17 cellular contexts compared by ENCODE assay signal in genomic region chr11:107996025-107996776, GRCh38. TPM values are rescaled to one million over a fixed set of nuclear protein-coding genes. Genes with fewer than 3 reads are reported as not detected.
DNase-seq lines count a peak whose midpoint lies in the region; ATAC-seq, FAIRE-seq and TF ChIP-seq lines count a peak whose summit lies in the region.
"Had no signal": no experiment of that assay in that cellular context is flagged by ENCODE, and none has a peak within 500 bp of the region (broad histone marks: within the 10 kb centered on the region; RNA-seq: fewer than 3 reads in every experiment).

No MANE protein-coding gene starts in this region.

- H3K27ac ChIP-seq in K562 (ENCODE audit: extremely low read depth, low read depth, low read length) (no peak overlapping the region), smooth muscle cell (ENCODE audit: low read depth) (no peak overlapping the region)
- H3K27ac ChIP-seq: 22Rv1, BLaER1 had no signal

- no peaks in the 10 kb centered on the region for H3K36me3 ChIP-seq in K562 (ENCODE audit: control insufficient read depth, insufficient read depth, low read length)
- no peaks in the 10 kb centered on the region for H3K36me3 ChIP-seq in smooth muscle cell (ENCODE audit: low read depth)
- H3K36me3 ChIP-seq: BLaER1 had no signal

- in situ Hi-C loops in K562 (cut with MboI): no loop called here

- H3F3A ChIP-seq in smooth muscle cell (ENCODE audit: low read depth): no peaks in the 10 kb centered on the region

- intact Hi-C loops in K562 (cut with micrococcal nuclease) (no loop called here), left colon (cut with DNase I, micrococcal nuclease) (no loop called here)

- H3K9ac ChIP-seq in K562 (ENCODE audit: insufficient read depth in 1 of 2, low read depth in 2 of 2, low read length in 2 of 2) (0 out of 4 replicates have a peak overlapping the region, but pooled peaks of 1 of the 2 experiments have one; percentile 35), smooth muscle cell (ENCODE audit: low read depth) (no peak overlapping the region)
- H3K9ac ChIP-seq: BLaER1 had no signal

- CTCF ChIA-PET in K562 (lab: Yijun Ruan, JAX; ENCODE audit: low intra/inter-chr PET ratio): no interaction called here

- no peaks in the 10 kb centered on the region for H3K79me2 ChIP-seq in K562 (ENCODE audit: control insufficient read depth, insufficient read depth, low read length)
- no peaks in the 10 kb centered on the region for H3K79me2 ChIP-seq in smooth muscle cell (ENCODE audit: low read depth)

- no peak for FAIRE-seq in K562 (lab: Jason Lieb, UNC)
- no peak for FAIRE-seq in D721Med (lab: Jason Lieb, UNC)
- FAIRE-seq: H54 had no signal

- 0% methylated on average over 4 of the region's 5 CpGs for WGBS in K562 (ENCODE audit: insufficient coverage, low coverage, missing lambda C conversion rate)
- WGBS in smooth muscle cell (ENCODE audit: low lambda C conversion rate): 34% methylated on average over 5 of the region's 5 CpGs

- H3K27me3 ChIP-seq in K562 (ENCODE audit: control insufficient read depth in 2 of 2, insufficient read depth in 2 of 2, low read length in 2 of 2) (peaks cover 5 to 9% of the 10 kb centered on the region in 2 experiments; a peak in 2 of 5 replicates), smooth muscle cell (ENCODE audit: low read depth) (no peaks in the 10 kb centered on the region)
- H3K27me3 ChIP-seq: BLaER1 had no signal

- TF ChIP-seq CTCF in K562 (IDR thresholded peaks at IDR 0.05 in 2 of 3, conservative IDR thresholded peaks at IDR 0.05 in 1 of 3; ENCODE audit: insufficient read depth in 2 of 3, low read depth in 1 of 3, low read length in 3 of 3) (no peak), smooth muscle cell (IDR thresholded peaks at IDR 0.05; ENCODE audit: borderline replicate concordance, insufficient read depth, poor library complexity, severe bottlenecking) (no peak), D721Med (IDR thresholded peaks at IDR 0.05; ENCODE audit: insufficient read depth, missing control alignments) (no peak)

- no TSS peak for BruUV-seq in K562 (replicated peaks; lab: Mats Ljungman, UMichigan)

- H3K9me3 ChIP-seq in K562 (replicated peaks; ENCODE audit: control insufficient read depth, insufficient read depth, low read depth, low read length) (no peaks in the 10 kb centered on the region), smooth muscle cell (replicated peaks; ENCODE audit: low read depth) (no peaks in the 10 kb centered on the region)
- H3K9me3 ChIP-seq: Caco-2 had no signal

- no peak overlapping the region; the same call in 1 of the 2 replicates for H3K4me2 ChIP-seq in K562 (ENCODE audit: insufficient read depth, low read length)
- no peak overlapping the region for H3K4me2 ChIP-seq in smooth muscle cell
- H3K4me2 ChIP-seq: BLaER1 had no signal

- no peak overlapping the region for H2AFZ ChIP-seq in K562 (ENCODE audit: low read depth, low read length)
- H2AFZ ChIP-seq in smooth muscle cell (ENCODE audit: low read depth): peak overlapping the region; percentile 61

- ATAC-seq in K562: no peak
- ATAC-seq in left colon: peak; percentile 98
- no peak for ATAC-seq in HG02884 (IDR thresholded peaks at IDR 0.05; ENCODE audit: unreplicated experiment)
- no peak for ATAC-seq in GM19467 (IDR thresholded peaks at IDR 0.05; ENCODE audit: unreplicated experiment)
- ATAC-seq: HCT116 had no signal

- 0 out of 5 replicates have a peak, but pooled peaks cover 0 to 3% of the 10 kb centered on the region in 2 experiments for H3K4me1 ChIP-seq in K562 (replicated peaks in 1 of 2; ENCODE audit: control insufficient read depth in 2 of 2, insufficient read depth in 2 of 2, low read length in 2 of 2)
- no peaks in the 10 kb centered on the region for H3K4me1 ChIP-seq in smooth muscle cell (ENCODE audit: low read depth)
- H3K4me1 ChIP-seq: BLaER1 had no signal

- H3K4me3 ChIP-seq in K562 (no peak overlapping the region), smooth muscle cell (no peak overlapping the region)
- H3K4me3 ChIP-seq: BLaER1 had no signal

- DNase-seq in ELF-1 (ENCODE audit: low read depth, low spot score) (peak; percentile 16), K562 (ENCODE audit: extremely low read depth in 1 of 4, low spot score in 3 of 4) (no peak), left colon (peak in 1 of 2 donors; percentile 33), smooth muscle cell (lab: John Stamatoyannopoulos, UW; ENCODE audit: unreplicated experiment) (no peak), D721Med (ENCODE audit: insufficient read length, low spot score) (no peak), NCI-H2171 (lab: John Stamatoyannopoulos, UW) (no peak)
- DNase-seq: AML-193; Caco-2; CD8-positive, alpha-beta memory T cell; DMS53; IMR-90 had no signal

- TF ChIP-seq RAD21 in K562 (CRISPR knock-in tag; conservative IDR thresholded peaks at IDR 0.05 in 1 of 2, IDR thresholded peaks at IDR 0.05 in 1 of 2): no peak

- no peak for TF ChIP-seq EP300 in K562 (IDR thresholded peaks at IDR 0.05; ENCODE audit: low read length)

- no peak for TF ChIP-seq POLR2A in K562 (conservative IDR thresholded peaks at IDR 0.05)

- no peaks in the 10 kb centered on the region for H3K9me1 ChIP-seq in K562 (ENCODE audit: control insufficient read depth, insufficient read depth, low read length)

- POLR2A ChIA-PET in K562 (lab: Yijun Ruan, JAX): no interaction called here

- H4K20me1 ChIP-seq in K562 (replicated peaks; ENCODE audit: control insufficient read depth, insufficient read depth, low read length): no peaks in the 10 kb centered on the region
- no peaks in the 10 kb centered on the region for H4K20me1 ChIP-seq in smooth muscle cell (ENCODE audit: low read depth)
- H4K20me1 ChIP-seq: BLaER1 had no signal

TF ChIP-seq in K562, 482 proteins besides CTCF, POLR2A, EP300 and RAD21:
- TF ChIP-seq BCOR (IDR thresholded peaks at IDR 0.05) (0 out of 2 replicates have a peak, but pooled peaks have one; percentile 12), ZNF121 (CRISPR knock-in tag; conservative IDR thresholded peaks at IDR 0.05) (peak; percentile 95), RBM25 (IDR thresholded peaks at IDR 0.05; ENCODE audit: low read depth, low read length, severe bottlenecking) (peak; percentile 8), ZBTB9 (CRISPR knock-in tag; IDR thresholded peaks at IDR 0.05) (0 out of 2 replicates have a peak, but pooled peaks have one; percentile 31), NBN (IDR thresholded peaks at IDR 0.05; ENCODE audit: low read depth) (no peak), SMAD3 (CRISPR knock-in tag; conservative IDR thresholded peaks at IDR 0.05) (no peak)

RNA-seq across cellular contexts. Expression of gene CUL5, which starts 12.5 kb away (rescaled TPM):
- 60.0 and 93.3 TPM in 2 replicates for total RNA-seq in K562 (2011; cell fraction: chromatin; rRNA removed; ENCODE audit: low replicate concordance)
- total RNA-seq in K562 (2011; cell fraction: nucleolus; rRNA removed): 39.0 and 42.5 TPM in 2 replicates
- 33.6 and 40.0 TPM in 2 replicates for total RNA-seq in K562 (2011; cell fraction: nucleoplasm; rRNA removed)
- total RNA-seq in K562 (2014; rRNA removed) (23.0 and 27.3 TPM in 2 replicates), K562 (2014; rRNA removed; fragmentation: Illumina TruSeq; extraction: Trizol) (38.0 and 44.8 TPM in 2 replicates), K562 (2015; rRNA removed; fragmentation: Illumina TruSeq; extraction: Trizol) (29.4 and 34.1 TPM in 2 replicates), K562 (2021) (44.9 and 45.9 TPM in 2 replicates), left colon (10 to 100 TPM; 33.4 to 38.2 TPM), smooth muscle cell (45.0 and 64.4 TPM in 2 replicates)
- polyA plus RNA-seq in K562 (2011; rRNA removed) (17.5 and 23.8 TPM in 2 replicates), K562 (2014; fragmentation: Illumina TruSeq; extraction: Trizol) (20.5 and 22.5 TPM in 2 replicates), K562 (2014; fragmentation: Nextera tagmentation; extraction: Ambion mirVana) (10 to 100 TPM; 14.3 to 16.3 TPM), K562 (2014; rRNA removed) (15.3 and 17.5 TPM in 2 replicates), smooth muscle cell (20.8 and 27.1 TPM in 2 replicates)
- polyA plus RNA-seq in K562 (2011; cell fraction: cytosol; rRNA removed): 13.7 and 13.8 TPM in 2 replicates
- 17.2 and 22.7 TPM in 2 replicates for polyA plus RNA-seq in K562 (2011; cell fraction: nucleus; rRNA removed)
- 10.4 and 17.8 TPM in 2 replicates for polyA plus RNA-seq in K562 (2012)
- polyA minus RNA-seq in K562 (2011; rRNA and poly(A)+ RNA removed): 44.5 and 51.7 TPM in 2 replicates
- 24.9 and 25.1 TPM in 2 replicates for polyA minus RNA-seq in K562 (2011; cell fraction: cytosol; rRNA and poly(A)+ RNA removed)
- polyA minus RNA-seq in K562 (2011; cell fraction: nucleus; rRNA and poly(A)+ RNA removed): 42.4 and 67.8 TPM in 2 replicates
